Comparison of ENCODE assay signal across 30 cellular contexts in the genomic region with DNA sequence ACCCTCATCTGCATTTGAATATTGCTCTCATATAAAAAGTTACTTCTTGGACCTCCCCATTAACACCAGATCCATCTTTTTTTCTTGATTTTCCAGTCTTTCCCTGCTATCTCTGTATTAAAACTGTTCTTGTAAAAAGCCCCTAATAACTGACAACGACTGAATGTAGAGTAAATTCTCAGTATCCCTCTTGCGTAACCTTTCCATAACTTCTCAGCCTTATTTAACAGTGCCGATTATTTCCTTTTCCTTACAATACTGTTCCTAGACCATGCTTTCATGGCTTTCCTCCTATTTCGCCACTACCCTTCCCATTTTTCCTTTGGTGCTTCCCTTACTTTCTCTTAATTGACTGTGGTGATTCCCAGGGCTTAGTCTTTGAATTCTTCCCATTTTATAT.
"Had no signal": no experiment of that assay in that cellular context is flagged by ENCODE, and none has a peak within 500 bp of the region (broad histone marks: within the 10 kb centered on the region; RNA-seq: fewer than 3 reads in every experiment).

No MANE protein-coding gene starts in this region.

- H3K36me3 ChIP-seq: cardiac muscle cell, gastroesophageal sphincter, stomach, thyroid gland, upper lobe of left lung, vagina, WERI-Rb-1 had no signal

- H3K27me3 Mint-ChIP-seq: activated CD4-positive, alpha-beta memory T cell treated with anti-CD3 and anti-CD28 coated beads for 36 hours; activated CD4-positive, alpha-beta T cell treated with anti-CD3 and anti-CD28 coated beads, Interleukin-2, amount 10 ng/mL, durations not matched to agents 24 days and 14 days; activated naive CD8-positive, alpha-beta T cell treated with anti-CD3 and anti-CD28 coated beads, Interleukin-2, amount 50 U/mL, for 24 hours; activated T-cell treated with anti-CD3 and anti-CD28 coated beads, Interleukin-2, amount 50 U/mL, for 24 hours; naive thymus-derived CD4-positive, alpha-beta T cell; stimulated activated naive B cell treated with anti-CD40 and anti-IgM and Interleukin-4, amounts not matched to agents 10 μg/mL and 1 μg/mL and 100 μg/mL, for 72 hours had no signal

- H3K4me2 ChIP-seq: hepatocyte had no signal

- DNase-seq: activated CD4-positive, alpha-beta memory T cell treated with anti-CD3 and anti-CD28 coated beads for 36 hours; activated CD4-positive, alpha-beta T cell treated with anti-CD3 and anti-CD28 coated beads, Interleukin-2, amount 10 ng/mL, durations not matched to agents 24 days and 14 days; activated CD4-positive, CD25-positive, alpha-beta regulatory T cell treated with anti-CD3 and anti-CD28 coated beads, Interleukin-2, amount 50 U/mL, for 72 hours; activated CD8-positive, alpha-beta memory T cell treated with anti-CD3 and anti-CD28 coated beads, Interleukin-2, amount 50 U/mL, for 48 hours; activated gamma-delta T cell; activated naive CD4-positive, alpha-beta T cell treated with anti-CD3 and anti-CD28 coated beads, Interleukin-2, amount 50 U/mL, for 16 hours; activated naive CD8-positive, alpha-beta T cell treated with anti-CD3 and anti-CD28 coated beads, Interleukin-2, amount 50 U/mL, for 24 hours; activated T-cell treated with anti-CD3 and anti-CD28 coated beads, Interleukin-2, amount 50 U/mL, for 24 hours; aorta; body of pancreas; cerebellar nuclear complex; dorsolateral prefrontal cortex; effector memory CD4-positive, alpha-beta T cell; left cardiac atrium; naive thymus-derived CD4-positive, alpha-beta T cell; stimulated activated CD4-positive, alpha-beta T cell treated with anti-CD3 and anti-CD28 coated beads, Interleukin-15, amount 100 ng/mL, for 24 hours; stimulated activated CD4-positive, alpha-beta T cell treated with anti-CD3 and anti-CD28 coated beads, Interleukin-2, amount 100 ng/mL, for 24 hours; stimulated activated naive B cell treated with anti-CD40 and anti-IgM and Interleukin-4, amounts not matched to agents 10 μg/mL and 1 μg/mL and 100 μg/mL, for 72 hours; stomach; T-helper 9 cell; thyroid gland; upper lobe of left lung; WERI-Rb-1 had no signal

- H3K79me2 ChIP-seq: hepatocyte had no signal

- H3K27ac ChIP-seq: body of pancreas, cardiac muscle cell, coronary artery, dorsolateral prefrontal cortex, gastroesophageal sphincter, hepatocyte, stomach, thyroid gland, upper lobe of left lung, vagina, WERI-Rb-1 had no signal

- H3K9me3 ChIP-seq: body of pancreas, gastroesophageal sphincter, stomach, thyroid gland, upper lobe of left lung, vagina had no signal

- H2AFZ ChIP-seq: hepatocyte had no signal

- H3K27me3 ChIP-seq: body of pancreas, cardiac muscle cell, dorsolateral prefrontal cortex, gastroesophageal sphincter, hepatocyte, stomach, thyroid gland, upper lobe of left lung, vagina had no signal

- H3K4me3 Mint-ChIP-seq: activated CD4-positive, alpha-beta memory T cell treated with anti-CD3 and anti-CD28 coated beads for 36 hours; activated CD4-positive, alpha-beta T cell treated with anti-CD3 and anti-CD28 coated beads, Interleukin-2, amount 10 ng/mL, durations not matched to agents 24 days and 14 days; activated naive CD8-positive, alpha-beta T cell treated with anti-CD3 and anti-CD28 coated beads, Interleukin-2, amount 50 U/mL, for 24 hours; activated T-cell treated with anti-CD3 and anti-CD28 coated beads, Interleukin-2, amount 50 U/mL, for 24 hours; naive thymus-derived CD4-positive, alpha-beta T cell; stimulated activated naive B cell treated with anti-CD40 and anti-IgM and Interleukin-4, amounts not matched to agents 10 μg/mL and 1 μg/mL and 100 μg/mL, for 72 hours; T-helper 1 cell treated with Interleukin-12 subunit alpha and Interleukin-12 subunit beta and Interleukin-4 antibody, amounts not matched to agents 30 μg/mL and 1 μg/mL, for 36 hours had no signal

- H3K9me3 Mint-ChIP-seq: activated CD4-positive, alpha-beta T cell treated with anti-CD3 and anti-CD28 coated beads, Interleukin-2, amount 10 ng/mL, durations not matched to agents 24 days and 14 days; activated naive CD8-positive, alpha-beta T cell treated with anti-CD3 and anti-CD28 coated beads, Interleukin-2, amount 50 U/mL, for 24 hours; activated T-cell treated with anti-CD3 and anti-CD28 coated beads, Interleukin-2, amount 50 U/mL, for 24 hours; T-helper 1 cell treated with Interleukin-12 subunit alpha and Interleukin-12 subunit beta and Interleukin-4 antibody, amounts not matched to agents 30 μg/mL and 1 μg/mL, for 36 hours had no signal

- H3K27ac Mint-ChIP-seq: activated CD4-positive, alpha-beta memory T cell treated with anti-CD3 and anti-CD28 coated beads for 36 hours; activated CD4-positive, alpha-beta T cell treated with anti-CD3 and anti-CD28 coated beads, Interleukin-2, amount 10 ng/mL, durations not matched to agents 24 days and 14 days; activated naive CD8-positive, alpha-beta T cell treated with anti-CD3 and anti-CD28 coated beads, Interleukin-2, amount 50 U/mL, for 24 hours; activated T-cell treated with anti-CD3 and anti-CD28 coated beads, Interleukin-2, amount 50 U/mL, for 24 hours; naive thymus-derived CD4-positive, alpha-beta T cell; stimulated activated naive B cell treated with anti-CD40 and anti-IgM and Interleukin-4, amounts not matched to agents 10 μg/mL and 1 μg/mL and 100 μg/mL, for 72 hours; T-helper 1 cell treated with Interleukin-12 subunit alpha and Interleukin-12 subunit beta and Interleukin-4 antibody, amounts not matched to agents 30 μg/mL and 1 μg/mL, for 36 hours had no signal

- H3K4me1 ChIP-seq: body of pancreas, gastroesophageal sphincter, stomach, thyroid gland, upper lobe of left lung, vagina had no signal

- H3K4me3 ChIP-seq: body of pancreas, cardiac muscle cell, coronary artery, dorsolateral prefrontal cortex, gastroesophageal sphincter, hepatocyte, stomach, thyroid gland, upper lobe of left lung, vagina had no signal

- ATAC-seq: activated naive CD8-positive, alpha-beta T cell treated with anti-CD3 and anti-CD28 coated beads, Interleukin-2, amount 50 U/mL, for 24 hours; body of pancreas; gastroesophageal sphincter; left cardiac atrium; naive thymus-derived CD4-positive, alpha-beta T cell; sciatic nerve; stimulated activated naive B cell treated with anti-CD40 and anti-IgM and Interleukin-4, amounts not matched to agents 10 μg/mL and 1 μg/mL and 100 μg/mL, for 72 hours had no signal

- H3K36me3 Mint-ChIP-seq: activated CD4-positive, alpha-beta memory T cell treated with anti-CD3 and anti-CD28 coated beads for 36 hours; naive thymus-derived CD4-positive, alpha-beta T cell; stimulated activated naive B cell treated with anti-CD40 and anti-IgM and Interleukin-4, amounts not matched to agents 10 μg/mL and 1 μg/mL and 100 μg/mL, for 72 hours had no signal

- H3K4me1 Mint-ChIP-seq: activated CD4-positive, alpha-beta T cell treated with anti-CD3 and anti-CD28 coated beads, Interleukin-2, amount 10 ng/mL, durations not matched to agents 24 days and 14 days; activated naive CD8-positive, alpha-beta T cell treated with anti-CD3 and anti-CD28 coated beads, Interleukin-2, amount 50 U/mL, for 24 hours; naive thymus-derived CD4-positive, alpha-beta T cell; stimulated activated naive B cell treated with anti-CD40 and anti-IgM and Interleukin-4, amounts not matched to agents 10 μg/mL and 1 μg/mL and 100 μg/mL, for 72 hours had no signal
